In genomic region chr18:47961003-47961402, GRCh38 we compare ENCODE assay signal across 2 cellular contexts.
TF ChIP-seq lines count a peak whose summit lies in the region.

No MANE protein-coding gene starts in this region.

TF ChIP-seq in HEK293, 187 proteins besides CTCF, POLR2A, EP300 and RAD21 (continued from another document):
- peak; percentile 84 for TF ChIP-seq ZNF280D (tag by site-specific recombination; IDR thresholded peaks at IDR 0.05)

TF ChIP-seq in K562, 482 proteins besides CTCF, POLR2A, EP300 and RAD21 (continued from another document):
- TF ChIP-seq ZNF280A (IDR thresholded peaks at IDR 0.05; ENCODE audit: low read depth, partially characterized antibody) (peak; percentile 49), TRIM28 (IDR thresholded peaks at IDR 0.05) (peak; percentile 80)
